15 cellular contexts compared by ENCODE assay signal in the genomic region with DNA sequence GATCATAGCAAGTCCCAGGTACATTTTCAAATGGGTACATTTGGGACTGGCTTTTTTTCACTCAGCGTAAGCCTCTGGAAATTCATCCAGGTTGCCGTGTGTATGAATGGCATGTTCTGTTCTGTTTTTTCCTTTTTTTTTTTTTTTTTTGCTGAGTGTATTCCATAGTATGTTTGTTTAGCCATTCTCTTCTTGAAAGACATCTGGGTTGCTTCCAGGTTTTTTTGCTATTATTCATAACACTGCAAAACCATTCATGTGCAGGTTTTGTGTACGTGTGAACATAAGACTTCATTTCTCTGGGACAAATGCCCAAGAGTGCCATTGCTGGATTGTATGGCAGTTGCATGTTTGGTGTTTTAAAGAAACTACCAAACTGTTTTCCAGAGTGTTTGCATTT.
DNase-seq lines count a peak whose midpoint lies in the region; ATAC-seq and TF ChIP-seq lines count a peak whose summit lies in the region.
"Had no signal": no experiment of that assay in that cellular context is flagged by ENCODE, and none has a peak within 500 bp of the region (broad histone marks: within the 10 kb centered on the region; RNA-seq: fewer than 3 reads in every experiment).

No MANE protein-coding gene starts in this region.

- BruUV-seq in MCF 10A (replicated peaks; lab: Mats Ljungman, UMichigan) = no TSS peak

- peak; percentile 74 for ATAC-seq in RWPE2 (ENCODE audit: low read depth)
- ATAC-seq in HG02642 (IDR thresholded peaks at IDR 0.05; ENCODE audit: poor library complexity, unreplicated experiment) = no peak
- ATAC-seq: HepG2 had no signal

- POLR2A ChIA-PET in MCF 10A (lab: Yijun Ruan, JAX) = no interaction called here

- H3K9me3 Mint-ChIP-seq in MCF 10A (ENCODE audit: unreplicated experiment) = peaks cover 9% of the 10 kb centered on the region
- H3K9me3 Mint-ChIP-seq in progenitor cell of endocrine pancreas (ENCODE audit: low read depth) = peaks cover 15% of the 10 kb centered on the region

- TF ChIP-seq CTCF in MCF 10A (IDR thresholded peaks at IDR 0.05; ENCODE audit: unreplicated experiment) = no peak
- no peak for TF ChIP-seq CTCF in breast epithelium (IDR thresholded peaks at IDR 0.05)
- no peak for TF ChIP-seq CTCF in RWPE2 (IDR thresholded peaks at IDR 0.05; ENCODE audit: poor library complexity, severe bottlenecking)
- no peak for TF ChIP-seq CTCF in progenitor cell of endocrine pancreas (IDR thresholded peaks at IDR 0.05; ENCODE audit: unreplicated experiment)

- H3K27ac Mint-ChIP-seq in MCF 10A (ENCODE audit: low read depth, unreplicated experiment) = peak overlapping the region; percentile 62
- peak overlapping the region; percentile 51 for H3K27ac Mint-ChIP-seq in progenitor cell of endocrine pancreas
- H3K27ac Mint-ChIP-seq: HFFc6 had no signal

- DNase-seq in MCF 10A (ENCODE audit: unreplicated experiment) (peak; percentile 50), breast epithelium (ENCODE audit: low spot score in 2 of 2) (no peak), NCI-H1105 (lab: John Stamatoyannopoulos, UW) (peak; percentile 63), RWPE2 (ENCODE audit: low spot score) (no peak), progenitor cell of endocrine pancreas (ENCODE audit: low spot score, unreplicated experiment) (no peak), NCI-H526 treated with DMSO at 0.1 percent for 48 hours (lab: John Stamatoyannopoulos, UW) (no peak)
- DNase-seq in NK-92 treated with Interleukin-12 subunit alpha and Interleukin-12 subunit beta, amount 100 ng/mL, for 24 hours (lab: John Stamatoyannopoulos, UW) = no peak
- DNase-seq: AML-193, Calu3, HFFc6, NCI-H446, NCI-H748 treated with DMSO at 0.1 percent for 48 hours, SIG-M5 had no signal

- peaks cover 0 to 8% of the 10 kb centered on the region in 2 donors for H3K9me3 ChIP-seq in breast epithelium
- no peaks in the 10 kb centered on the region for H3K9me3 ChIP-seq in RWPE2 (ENCODE audit: severe bottlenecking)

- H3K36me3 Mint-ChIP-seq in MCF 10A (ENCODE audit: insufficient read depth, unreplicated experiment) = no peaks in the 10 kb centered on the region
- H3K36me3 Mint-ChIP-seq in progenitor cell of endocrine pancreas (ENCODE audit: insufficient read depth) = no peaks in the 10 kb centered on the region

- H3K27me3 Mint-ChIP-seq in MCF 10A (ENCODE audit: insufficient read depth, unreplicated experiment) (no peaks in the 10 kb centered on the region), progenitor cell of endocrine pancreas (peaks cover 3% of the 10 kb centered on the region)

- H3K4me1 Mint-ChIP-seq in MCF 10A (ENCODE audit: insufficient read depth, unreplicated experiment) (peaks cover 26% of the 10 kb centered on the region), progenitor cell of endocrine pancreas (ENCODE audit: low read depth) (no peaks in the 10 kb centered on the region)

- H3K36me3 ChIP-seq in breast epithelium (no peaks in the 10 kb centered on the region), RWPE2 (ENCODE audit: low read depth) (no peaks in the 10 kb centered on the region)

- intact Hi-C loops in MCF 10A (cut with micrococcal nuclease) = no loop called here
- intact Hi-C loops in breast epithelium (cut with DNase I; ENCODE audit: low total_unique reads) = no loop called here

- CTCF ChIA-PET in MCF 10A (lab: Yijun Ruan, JAX) = no interaction called here

- H3K4me1 ChIP-seq in breast epithelium (no peaks in the 10 kb centered on the region), RWPE2 (ENCODE audit: insufficient read depth, poor library complexity, severe bottlenecking) (peaks cover 20% of the 10 kb centered on the region)

- H3K4me3 Mint-ChIP-seq in MCF 10A (ENCODE audit: unreplicated experiment) = peak overlapping the region; percentile 48
- no peak overlapping the region for H3K4me3 Mint-ChIP-seq in progenitor cell of endocrine pancreas (ENCODE audit: low read depth)
- H3K4me3 Mint-ChIP-seq: HFFc6 had no signal

- no peak overlapping the region for H3K4me3 ChIP-seq in breast epithelium
- no peak overlapping the region for H3K4me3 ChIP-seq in RWPE2 (ENCODE audit: severe bottlenecking)

- no peak overlapping the region for H3K27ac ChIP-seq in breast epithelium
- H3K27ac ChIP-seq in RWPE2 (ENCODE audit: poor library complexity, severe bottlenecking) = peak overlapping the region; percentile 94

- H3K27me3 ChIP-seq in breast epithelium (no peaks in the 10 kb centered on the region), RWPE2 (ENCODE audit: insufficient read depth, poor library complexity, severe bottlenecking) (no peaks in the 10 kb centered on the region)

- TF ChIP-seq POLR2A in breast epithelium (IDR thresholded peaks at IDR 0.05) = no peak

Comparison
In these comparisons a context has a peak if more than half of its experiments do, and no peak if none do; other contexts are left out.
1. DNase-seq: peak in MCF 10A (single experiment) and NCI-H1105 (single experiment); none in breast epithelium (0 of 2), RWPE2 (single experiment), progenitor cell of endocrine pancreas (single experiment), NK-92 treated with Interleukin-12 subunit alpha and Interleukin-12 subunit beta, amount 100 ng/mL, for 24 hours (single experiment) and NCI-H526 treated with DMSO at 0.1 percent for 48 hours (single experiment).